ENCODE assay signal across 22 cellular contexts in genomic region chr1:24993871-24994270, GRCh38.
DNase-seq lines count a peak whose midpoint lies in the region; ATAC-seq and TF ChIP-seq lines count a peak whose summit lies in the region.
"Had no signal": no experiment of that assay in that cellular context is flagged by ENCODE, and none has a peak within 500 bp of the region (broad histone marks: within the 10 kb centered on the region; RNA-seq: fewer than 3 reads in every experiment).

No MANE protein-coding gene starts in this region.

- WGBS in ovary, 3 donors: 85 to 87% (median 87%) methylated on average over 9 of the region's 9 CpGs

- H3K27me3 Mint-ChIP-seq in activated CD4-positive, alpha-beta T cell treated with anti-CD3 and anti-CD28 coated beads for 36 hours: no peaks in the 10 kb centered on the region
- no peaks in the 10 kb centered on the region for H3K27me3 Mint-ChIP-seq in activated CD8-positive, alpha-beta T cell treated with anti-CD3 and anti-CD28 coated beads, Interleukin-2, amount 10 ng/mL, durations not matched to agents 7 days and 5 days (ENCODE audit: low read depth)
- H3K27me3 Mint-ChIP-seq in immature natural killer cell (ENCODE audit: low read depth in 3 of 3): peaks cover 15 to 23% (median 18%) of the 10 kb centered on the region in 3 donors

- peaks cover 10% of the 10 kb centered on the region for H3K36me3 Mint-ChIP-seq in activated CD4-positive, alpha-beta T cell treated with anti-CD3 and anti-CD28 coated beads for 36 hours (ENCODE audit: low read depth)
- H3K36me3 Mint-ChIP-seq in activated CD8-positive, alpha-beta T cell treated with anti-CD3 and anti-CD28 coated beads, Interleukin-2, amount 10 ng/mL, durations not matched to agents 7 days and 5 days (ENCODE audit: low read depth): peaks cover 11% of the 10 kb centered on the region
- H3K36me3 Mint-ChIP-seq in immature natural killer cell: peaks cover 0 to 6% (median 1%) of the 10 kb centered on the region in 3 donors

- intact Hi-C loops in activated CD4-positive, alpha-beta T cell treated with anti-CD3 and anti-CD28 coated beads for 36 hours (cut with DNase I, micrococcal nuclease): loop anchor here in 1 of 2 experiments (2.0 kb wide), 1 partner anchor 29 kb away; no protein-coding TSS in a partner anchor
- intact Hi-C loops in ovary (cut with DNase I): no loop called here

- H3K4me3 Mint-ChIP-seq in activated CD4-positive, alpha-beta T cell treated with anti-CD3 and anti-CD28 coated beads for 36 hours: no peak overlapping the region
- no peak overlapping the region for H3K4me3 Mint-ChIP-seq in activated CD8-positive, alpha-beta T cell treated with anti-CD3 and anti-CD28 coated beads, Interleukin-2, amount 10 ng/mL, durations not matched to agents 7 days and 5 days
- peak overlapping the region in 1 of 5 donors; percentile 7 for H3K4me3 Mint-ChIP-seq in immature natural killer cell
- H3K4me3 Mint-ChIP-seq: GM23338 had no signal

- ATAC-seq in activated CD4-positive, alpha-beta T cell treated with anti-CD3 and anti-CD28 coated beads for 36 hours: no peak
- no peak for ATAC-seq in activated CD8-positive, alpha-beta T cell treated with anti-CD3 and anti-CD28 coated beads, Interleukin-2, amount 10 ng/mL, durations not matched to agents 7 days and 5 days
- no peak for ATAC-seq in GM18873 (IDR thresholded peaks at IDR 0.05; ENCODE audit: low FRiP score, unreplicated experiment)
- ATAC-seq: body of pancreas, gastroesophageal sphincter, GM23338, left lung had no signal

- H3K4me1 Mint-ChIP-seq in activated CD4-positive, alpha-beta T cell treated with anti-CD3 and anti-CD28 coated beads for 36 hours: peaks cover 84% of the 10 kb centered on the region
- H3K4me1 Mint-ChIP-seq in activated CD8-positive, alpha-beta T cell treated with anti-CD3 and anti-CD28 coated beads, Interleukin-2, amount 10 ng/mL, durations not matched to agents 7 days and 5 days (ENCODE audit: low read depth): peaks cover 96% of the 10 kb centered on the region
- H3K4me1 Mint-ChIP-seq in immature natural killer cell: peaks cover 88 to 97% of the 10 kb centered on the region in 2 donors

- no peak overlapping the region for H3K9ac ChIP-seq in BLaER1
- H3K9ac ChIP-seq: KMS-11 had no signal

- H3K4me3 ChIP-seq in BLaER1 (no peak overlapping the region), ovary (no peak overlapping the region)
- H3K4me3 ChIP-seq: body of pancreas, gastroesophageal sphincter, GM23338, left lung, skin epidermis had no signal

- no peak for DNase-seq in activated CD4-positive, alpha-beta T cell treated with anti-CD3 and anti-CD28 coated beads for 36 hours
- no peak for DNase-seq in activated CD4-positive, alpha-beta T cell treated with anti-CD3 and anti-CD28 coated beads for 48 hours
- no peak for DNase-seq in activated CD8-positive, alpha-beta T cell treated with anti-CD3 and anti-CD28 coated beads, Interleukin-2, amount 10 ng/mL, durations not matched to agents 7 days and 5 days
- DNase-seq in immature natural killer cell (no peak), ovary (no peak), HUDEP-2 (lab: John Stamatoyannopoulos, UW; ENCODE audit: unreplicated experiment in 76 of 76) (no peak)
- DNase-seq: body of pancreas, hypothalamus, left lung, NCI-H1417 treated with DMSO at 0.1 percent for 48 hours, NCI-H2081, NCI-H2227 treated with DMSO at 0.1 percent for 48 hours, NCI-H69, SIG-M5, SW 1271 had no signal

- peaks cover 84% of the 10 kb centered on the region for H3K4me1 ChIP-seq in BLaER1
- H3K4me1 ChIP-seq in ovary (ENCODE audit: insufficient read depth): no peaks in the 10 kb centered on the region
- H3K4me1 ChIP-seq: body of pancreas, gastroesophageal sphincter, left lung had no signal

- H3K27ac Mint-ChIP-seq in activated CD4-positive, alpha-beta T cell treated with anti-CD3 and anti-CD28 coated beads for 36 hours: peak overlapping the region; percentile 38
- H3K27ac Mint-ChIP-seq in activated CD8-positive, alpha-beta T cell treated with anti-CD3 and anti-CD28 coated beads, Interleukin-2, amount 10 ng/mL, durations not matched to agents 7 days and 5 days: peak overlapping the region; percentile 96
- H3K27ac Mint-ChIP-seq in immature natural killer cell: peak overlapping the region in 5 of 6 donors; percentile 12 to 97 (median 90)
- H3K27ac Mint-ChIP-seq: GM23338 had no signal

- H3K9me3 Mint-ChIP-seq in activated CD4-positive, alpha-beta T cell treated with anti-CD3 and anti-CD28 coated beads for 36 hours (ENCODE audit: low read depth): no peaks in the 10 kb centered on the region
- no peaks in the 10 kb centered on the region for H3K9me3 Mint-ChIP-seq in activated CD8-positive, alpha-beta T cell treated with anti-CD3 and anti-CD28 coated beads, Interleukin-2, amount 10 ng/mL, durations not matched to agents 7 days and 5 days (ENCODE audit: insufficient read depth)
- H3K9me3 Mint-ChIP-seq in immature natural killer cell: no peaks in the 10 kb centered on the region
- H3K9me3 Mint-ChIP-seq: GM23338 had no signal

- POLR2A ChIA-PET in activated CD4-positive, alpha-beta T cell treated with anti-CD3 and anti-CD28 coated beads for 36 hours (lab: Charles Lee): no interaction called here
- POLR2A ChIA-PET in activated CD8-positive, alpha-beta T cell treated with anti-CD3 and anti-CD28 coated beads, Interleukin-2, amount 10 ng/mL, durations not matched to agents 7 days and 5 days (lab: Charles Lee): interaction anchor here (1.4 to 12.1 kb wide), 4 partner anchors 12 to 32 kb away, joined by 3 to 106 read pairs (median 26); no protein-coding TSS in a partner anchor

- TF ChIP-seq POLR2A in ovary (IDR thresholded peaks at IDR 0.05): no peak

- H3K36me3 ChIP-seq in BLaER1 (no peaks in the 10 kb centered on the region), ovary (no peaks in the 10 kb centered on the region)
- H3K36me3 ChIP-seq: gastroesophageal sphincter, left lung had no signal

- no peak overlapping the region for H3K27ac ChIP-seq in BLaER1
- H3K27ac ChIP-seq in ovary: no peak overlapping the region
- H3K27ac ChIP-seq: 22Rv1, body of pancreas, gastroesophageal sphincter, KMS-11, left lung had no signal

- H3K9me3 ChIP-seq in BLaER1 (no peaks in the 10 kb centered on the region), ovary (no peaks in the 10 kb centered on the region)
- H3K9me3 ChIP-seq: body of pancreas, left lung had no signal

- no peak for TF ChIP-seq EP300 in ovary (IDR thresholded peaks at IDR 0.05)

- H3K4me2 ChIP-seq in BLaER1: peak overlapping the region; percentile 6; the same call in 1 of the 2 replicates
- H3K4me2 ChIP-seq: GM23338, KMS-11 had no signal

- no peaks in the 10 kb centered on the region for H4K20me1 ChIP-seq in BLaER1

- H3K27me3 ChIP-seq in BLaER1: no peaks in the 10 kb centered on the region
- H3K27me3 ChIP-seq in ovary: no peaks in the 10 kb centered on the region
- H3K27me3 ChIP-seq: body of pancreas had no signal

- TF ChIP-seq CTCF in ovary (IDR thresholded peaks at IDR 0.05): no peak

- CTCF ChIA-PET in activated CD4-positive, alpha-beta T cell treated with anti-CD3 and anti-CD28 coated beads for 36 hours (lab: Charles Lee): interaction anchor here (0.6 to 1.8 kb wide), 5 partner anchors 12 to 43 kb away, joined by 3 to 5 read pairs (median 3); no protein-coding TSS in a partner anchor
- CTCF ChIA-PET in activated CD8-positive, alpha-beta T cell treated with anti-CD3 and anti-CD28 coated beads, Interleukin-2, amount 10 ng/mL, durations not matched to agents 7 days and 5 days (lab: Charles Lee): interaction anchor here (1.0 to 12.4 kb wide), 6 partner anchors 12 to 146 kb away, joined by 3 to 136 read pairs (median 18); no protein-coding TSS in a partner anchor

Comparison
In these comparisons a context has a peak if more than half of its experiments do, and no peak if none do; other contexts are left out.
1. H3K27ac Mint-ChIP-seq: peak in every context shown above with its lines; median percentile 96 in activated CD8-positive, alpha-beta T cell treated with anti-CD3 and anti-CD28 coated beads, Interleukin-2, amount 10 ng/mL, durations not matched to agents 7 days and 5 days; 90 in immature natural killer cell; 38 in activated CD4-positive, alpha-beta T cell treated with anti-CD3 and anti-CD28 coated beads for 36 hours.